In genomic region chr20:32483351-32484220, GRCh38 we compare ENCODE assay signal across 7 cellular contexts.
DNase-seq lines count a peak whose midpoint lies in the region; ATAC-seq lines count a peak whose summit lies in the region.

No MANE protein-coding gene starts in this region.

- H3K4me3 Mint-ChIP-seq in central memory CD8-positive, alpha-beta T cell, result peak overlapping the region; percentile 92

- H3K27ac Mint-ChIP-seq in central memory CD8-positive, alpha-beta T cell (ENCODE audit: low read depth), result no peak overlapping the region

- ATAC-seq in central memory CD8-positive, alpha-beta T cell (replicated peaks; ENCODE audit: extremely low read depth, poor library complexity, severe bottlenecking), result peak; percentile 42

- DNase-seq in GOT3 (lab: John Stamatoyannopoulos, UW) (peak; percentile 61), NCI-H2196 (lab: John Stamatoyannopoulos, UW; ENCODE audit: unreplicated experiment) (peak; percentile 84), kidney glomerular epithelial cell (lab: John Stamatoyannopoulos, UW) (peak; percentile 71), GM19240 (ENCODE audit: insufficient read length, low spot score) (no peak)
- DNase-seq in activated CD4-positive, CD25-positive, alpha-beta regulatory T cell (lab: John Stamatoyannopoulos, UW), result peak in 3 of 4 experiments; percentile 28 to 42 (median 35)
- peak; percentile 39 to 48 for DNase-seq in central memory CD8-positive, alpha-beta T cell (ENCODE audit: low spot score in 2 of 2)
- peak; percentile 12 to 46 for DNase-seq in stimulated activated CD4-positive, alpha-beta T cell treated with anti-CD3 and anti-CD28 coated beads, Interleukin-15, amount 100 ng/mL, for 48 hours (ENCODE audit: low read depth in 2 of 2)

- H3K27me3 Mint-ChIP-seq in central memory CD8-positive, alpha-beta T cell, result no peaks in the 10 kb centered on the region

- H3K36me3 Mint-ChIP-seq in central memory CD8-positive, alpha-beta T cell (ENCODE audit: insufficient read depth), result peaks cover 8% of the 10 kb centered on the region

- H3K4me1 Mint-ChIP-seq in central memory CD8-positive, alpha-beta T cell, result peaks cover 49% of the 10 kb centered on the region

- no peaks in the 10 kb centered on the region for H3K9me3 Mint-ChIP-seq in central memory CD8-positive, alpha-beta T cell
